10 cellular contexts compared by ENCODE assay signal in genomic region chr2:227509824-227510619, GRCh38. TPM values are rescaled to one million over a fixed set of nuclear protein-coding genes. Genes with fewer than 3 reads are reported as not detected.
DNase-seq lines count a peak whose midpoint lies in the region; ATAC-seq and TF ChIP-seq lines count a peak whose summit lies in the region.
"Had no signal": no experiment of that assay in that cellular context is flagged by ENCODE, and none has a peak within 500 bp of the region (broad histone marks: within the 10 kb centered on the region; RNA-seq: fewer than 3 reads in every experiment).

No MANE protein-coding gene starts in this region.

- peaks cover 13% of the 10 kb centered on the region for H3K36me3 Mint-ChIP-seq in activated CD8-positive, alpha-beta T cell treated with anti-CD3 and anti-CD28 coated beads for 36 hours (ENCODE audit: low read depth)
- H3K36me3 Mint-ChIP-seq in activated CD4-positive, alpha-beta memory T cell treated with anti-CD3 and anti-CD28 coated beads, Interleukin-2, amount 10 ng/mL, durations not matched to agents 7 days and 5 days (ENCODE audit: low read depth), result peaks cover 11% of the 10 kb centered on the region

- CTCF ChIA-PET in AG04449 (lab: Yijun Ruan, JAX), result no interaction called here
- CTCF ChIA-PET in activated CD8-positive, alpha-beta T cell treated with anti-CD3 and anti-CD28 coated beads for 36 hours (lab: Charles Lee), result interaction anchor here (1.0 kb wide), 1 partner anchor 148 kb away, joined by 3 read pairs; no protein-coding TSS in a partner anchor
- CTCF ChIA-PET in activated CD4-positive, alpha-beta memory T cell treated with anti-CD3 and anti-CD28 coated beads, Interleukin-2, amount 10 ng/mL, durations not matched to agents 7 days and 5 days (lab: Charles Lee), result no interaction called here

- no peak overlapping the region for H3K4me3 Mint-ChIP-seq in activated CD8-positive, alpha-beta T cell treated with anti-CD3 and anti-CD28 coated beads for 36 hours
- H3K4me3 Mint-ChIP-seq in activated CD4-positive, alpha-beta memory T cell treated with anti-CD3 and anti-CD28 coated beads, Interleukin-2, amount 10 ng/mL, durations not matched to agents 7 days and 5 days, result no peak overlapping the region

- H3K4me1 Mint-ChIP-seq in activated CD8-positive, alpha-beta T cell treated with anti-CD3 and anti-CD28 coated beads for 36 hours (ENCODE audit: low read depth), result peaks cover 76% of the 10 kb centered on the region
- peaks cover 38% of the 10 kb centered on the region for H3K4me1 Mint-ChIP-seq in activated CD4-positive, alpha-beta memory T cell treated with anti-CD3 and anti-CD28 coated beads, Interleukin-2, amount 10 ng/mL, durations not matched to agents 7 days and 5 days

- no peaks in the 10 kb centered on the region for H3K27me3 ChIP-seq in HAP-1 (ENCODE audit: low read depth)

- H3K27me3 Mint-ChIP-seq in activated CD8-positive, alpha-beta T cell treated with anti-CD3 and anti-CD28 coated beads for 36 hours, result no peaks in the 10 kb centered on the region
- no peaks in the 10 kb centered on the region for H3K27me3 Mint-ChIP-seq in activated CD4-positive, alpha-beta memory T cell treated with anti-CD3 and anti-CD28 coated beads, Interleukin-2, amount 10 ng/mL, durations not matched to agents 7 days and 5 days

- DNase-seq in AG04449 (ENCODE audit: low read depth, low spot score), result peak; percentile 4
- DNase-seq in HAP-1 (ENCODE audit: low spot score in 2 of 2), result peak; percentile 24 to 41
- no peak for DNase-seq in activated CD8-positive, alpha-beta T cell treated with anti-CD3 and anti-CD28 coated beads for 36 hours
- peak; percentile 42 for DNase-seq in kidney tubule cell (ENCODE audit: low spot score)
- no peak for DNase-seq in posterior cingulate gyrus
- DNase-seq in activated CD4-positive, alpha-beta memory T cell treated with anti-CD3 and anti-CD28 coated beads, Interleukin-2, amount 10 ng/mL, durations not matched to agents 7 days and 5 days, result no peak
- DNase-seq in NCI-H1048 (lab: John Stamatoyannopoulos, UW), result no peak
- DNase-seq: head of caudate nucleus, NCI-H1694 had no signal

- no peak overlapping the region for H3K4me3 ChIP-seq in AG04449 (ENCODE audit: low read depth, low read length)
- H3K4me3 ChIP-seq in HAP-1, result no peak overlapping the region

- TF ChIP-seq CTCF in AG04449 (IDR thresholded peaks at IDR 0.05; ENCODE audit: insufficient read depth, low read length, missing control alignments), result no peak
- TF ChIP-seq CTCF in activated CD8-positive, alpha-beta T cell treated with anti-CD3 and anti-CD28 coated beads for 36 hours (IDR thresholded peaks at IDR 0.05), result no peak

- ATAC-seq in activated CD8-positive, alpha-beta T cell treated with anti-CD3 and anti-CD28 coated beads for 36 hours, result peak; percentile 53
- no peak for ATAC-seq in GM18907 (IDR thresholded peaks at IDR 0.05; ENCODE audit: unreplicated experiment)

- no peaks in the 10 kb centered on the region for H3K36me3 ChIP-seq in HAP-1 (replicated peaks)

- in situ Hi-C loops in HAP-1 (cut with MboI; ENCODE audit: low sequenced_read_pairs), result no loop called here

- H3K4me1 ChIP-seq in HAP-1, result peaks cover 39% of the 10 kb centered on the region

- peak overlapping the region; percentile 26 for H3K27ac Mint-ChIP-seq in activated CD8-positive, alpha-beta T cell treated with anti-CD3 and anti-CD28 coated beads for 36 hours
- no peak overlapping the region for H3K27ac Mint-ChIP-seq in activated CD4-positive, alpha-beta memory T cell treated with anti-CD3 and anti-CD28 coated beads, Interleukin-2, amount 10 ng/mL, durations not matched to agents 7 days and 5 days

- POLR2A ChIA-PET in AG04449 (lab: Yijun Ruan, JAX), result no interaction called here
- POLR2A ChIA-PET in activated CD8-positive, alpha-beta T cell treated with anti-CD3 and anti-CD28 coated beads for 36 hours (lab: Charles Lee), result no interaction called here
- POLR2A ChIA-PET in activated CD4-positive, alpha-beta memory T cell treated with anti-CD3 and anti-CD28 coated beads, Interleukin-2, amount 10 ng/mL, durations not matched to agents 7 days and 5 days (lab: Charles Lee), result no interaction called here

- H3K9me3 Mint-ChIP-seq in activated CD8-positive, alpha-beta T cell treated with anti-CD3 and anti-CD28 coated beads for 36 hours, result no peaks in the 10 kb centered on the region
- H3K9me3 Mint-ChIP-seq in activated CD4-positive, alpha-beta memory T cell treated with anti-CD3 and anti-CD28 coated beads, Interleukin-2, amount 10 ng/mL, durations not matched to agents 7 days and 5 days, result no peaks in the 10 kb centered on the region

- H3K9me3 ChIP-seq in HAP-1, result no peaks in the 10 kb centered on the region

- intact Hi-C loops in activated CD8-positive, alpha-beta T cell treated with anti-CD3 and anti-CD28 coated beads for 36 hours (cut with micrococcal nuclease), result no loop called here
- intact Hi-C loops in posterior cingulate gyrus (cut with DNase I), result no loop called here

RNA-seq across cellular contexts. Expression of gene AGFG1, which starts 38.1 kb away (rescaled TPM):
- 100 to 1,000 TPM; 117 to 119 TPM for total RNA-seq in activated CD8-positive, alpha-beta T cell treated with anti-CD3 and anti-CD28 coated beads for 36 hours
- total RNA-seq in activated CD4-positive, alpha-beta memory T cell treated with anti-CD3 and anti-CD28 coated beads, Interleukin-2, amount 10 ng/mL, durations not matched to agents 7 days and 5 days, result 10 to 100 TPM; 59.7 to 64.0 TPM

Comparison
In these comparisons a context has a peak if more than half of its experiments do, and no peak if none do; other contexts are left out.
1. DNase-seq: peak in AG04449 (single experiment), HAP-1 (2 of 2) and kidney tubule cell (single experiment); none in activated CD8-positive, alpha-beta T cell treated with anti-CD3 and anti-CD28 coated beads for 36 hours (single experiment), posterior cingulate gyrus (0 of 10), activated CD4-positive, alpha-beta memory T cell treated with anti-CD3 and anti-CD28 coated beads, Interleukin-2, amount 10 ng/mL, durations not matched to agents 7 days and 5 days (single experiment) and NCI-H1048 (single experiment).